16 cellular contexts compared by ENCODE assay signal in the genomic region with DNA sequence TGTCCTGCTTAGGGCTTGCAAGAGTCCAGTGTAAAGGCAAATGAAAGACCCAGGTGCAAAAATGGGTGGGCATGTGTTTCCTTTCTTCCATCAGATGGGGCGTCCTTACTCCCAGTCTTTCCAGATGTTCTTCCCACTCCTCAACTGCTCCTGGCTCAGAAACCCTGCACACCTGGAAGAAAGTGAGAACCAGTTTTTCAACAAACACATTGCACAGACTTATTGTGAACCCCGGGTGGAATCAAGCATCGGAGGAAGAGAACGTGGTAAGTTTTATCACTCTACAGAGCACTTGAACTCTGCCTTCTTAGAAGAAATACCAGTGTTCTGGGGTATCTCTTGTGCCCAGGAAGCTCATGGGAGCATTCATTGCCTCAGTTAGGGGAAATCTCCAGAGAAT.
"Had no signal": no experiment of that assay in that cellular context is flagged by ENCODE, and none has a peak within 500 bp of the region (broad histone marks: within the 10 kb centered on the region; RNA-seq: fewer than 3 reads in every experiment).

No MANE protein-coding gene starts in this region.

- DNase-seq: activated CD4-positive, alpha-beta T cell treated with anti-CD3 and anti-CD28 coated beads, Interleukin-2, amount 10 ng/mL, durations not matched to agents 24 days and 14 days; activated CD8-positive, alpha-beta T cell treated with anti-CD3 and anti-CD28 coated beads, Interleukin-2, amount 10 ng/mL, durations not matched to agents 7 days and 5 days; activated naive CD4-positive, alpha-beta T cell treated with anti-CD3 and anti-CD28 coated beads for 36 hours; activated T-cell treated with anti-CD3 and anti-CD28 coated beads, Interleukin-2, amount 50 U/mL, for 24 hours; anterior cingulate cortex; colonic mucosa; endodermal cell; erythroblast; left colon; lower lobe of right lung; nucleus accumbens; posterior cingulate gyrus; stimulated activated CD4-positive, alpha-beta T cell treated with anti-CD3 and anti-CD28 coated beads, Interleukin-4, amount 100 ng/mL, for 1 hour; T-helper 1 cell; T1000; thyroid gland had no signal

- H3K27me3 ChIP-seq: thyroid gland had no signal

- H3K36me3 ChIP-seq: colonic mucosa, lower lobe of right lung, thyroid gland had no signal

- H3K4me1 ChIP-seq: colonic mucosa had no signal

- H3K4me3 ChIP-seq: colonic mucosa, lower lobe of right lung, thyroid gland had no signal

- ATAC-seq: activated CD8-positive, alpha-beta T cell treated with anti-CD3 and anti-CD28 coated beads, Interleukin-2, amount 10 ng/mL, durations not matched to agents 7 days and 5 days; left colon; lower lobe of right lung had no signal

- H3K27ac ChIP-seq: colonic mucosa, lower lobe of right lung, thyroid gland had no signal

- H3K9me3 ChIP-seq: colonic mucosa, lower lobe of right lung, thyroid gland had no signal
